Comparison of ENCODE assay signal across 1 cellular context in genomic region chr6:41921712-41921998, GRCh38.
TF ChIP-seq lines count a peak whose summit lies in the region.

No MANE protein-coding gene starts in this region.

TF ChIP-seq in SK-N-SH, 30 proteins besides CTCF, POLR2A, EP300 and RAD21:
- TF ChIP-seq RCOR1 (IDR thresholded peaks at IDR 0.05; ENCODE audit: low read length) (no peak), PBX3 (IDR thresholded peaks at IDR 0.05) (no peak), MAX (IDR thresholded peaks at IDR 0.05; ENCODE audit: low read depth) (no peak), REST (IDR thresholded peaks at IDR 0.05; ENCODE audit: low read depth, low read length) (no peak)
TF ChIP-seq in SK-N-SH: peak in this region for 0.
